In the genomic region with DNA sequence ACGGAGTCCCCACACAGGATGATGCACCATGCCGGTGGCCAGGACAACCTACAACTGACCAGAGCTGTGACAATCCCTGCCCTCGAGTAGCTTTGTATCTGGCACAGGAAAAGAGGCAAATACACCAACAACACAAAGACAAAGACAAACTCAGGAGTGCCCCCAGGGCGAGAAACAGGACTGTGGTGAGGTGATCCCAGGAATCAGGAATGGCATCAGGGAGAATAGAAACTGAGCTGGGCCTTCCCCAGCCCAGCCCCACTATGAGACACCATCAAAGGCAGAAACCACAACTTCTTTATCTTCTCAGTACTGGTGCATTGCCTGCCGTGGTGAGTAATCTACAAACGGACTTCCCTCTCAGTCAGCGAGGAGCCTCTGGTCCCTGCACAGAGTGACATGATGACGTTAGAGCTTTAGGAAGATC, we compare ENCODE assay signal across 11 cellular contexts.
DNase-seq lines count a peak whose midpoint lies in the region; ATAC-seq lines count a peak whose summit lies in the region.
"Had no signal": no experiment of that assay in that cellular context is flagged by ENCODE, and none has a peak within 500 bp of the region (broad histone marks: within the 10 kb centered on the region; RNA-seq: fewer than 3 reads in every experiment).

No MANE protein-coding gene starts in this region.

- peaks cover 0 to 19% (median 12%) of the 10 kb centered on the region in 4 donors for H3K4me1 Mint-ChIP-seq in CD4-positive, CD25-positive, alpha-beta regulatory T cell
- H3K4me1 Mint-ChIP-seq in T-helper 2 cell treated with Interferon-gamma antibody and Interleukin-4, amounts not matched to agents 5 μg/mL and 100 μg/mL, for 36 hours (ENCODE audit: low read depth), result peaks cover 13% of the 10 kb centered on the region

- no peak overlapping the region for H3K27ac ChIP-seq in CD4-positive, CD25-positive, alpha-beta regulatory T cell (ENCODE audit: insufficient read depth, low read length, poor library complexity, severe bottlenecking)

- no peaks in the 10 kb centered on the region for H3K9me3 Mint-ChIP-seq in CD4-positive, CD25-positive, alpha-beta regulatory T cell
- no peaks in the 10 kb centered on the region for H3K9me3 Mint-ChIP-seq in T-helper 2 cell treated with Interferon-gamma antibody and Interleukin-4, amounts not matched to agents 5 μg/mL and 100 μg/mL, for 36 hours

- no peak overlapping the region for H3K4me3 ChIP-seq in CD4-positive, CD25-positive, alpha-beta regulatory T cell (ENCODE audit: low read depth, low read length)
- no peak overlapping the region for H3K4me3 ChIP-seq in HAP-1

- ATAC-seq in CD4-positive, CD25-positive, alpha-beta regulatory T cell (ENCODE audit: low read depth in 2 of 2), result peak; percentile 71 to 78
- peak; percentile 84 for ATAC-seq in HG02870 (IDR thresholded peaks at IDR 0.05; ENCODE audit: unreplicated experiment)
- ATAC-seq in HG02642 (IDR thresholded peaks at IDR 0.05; ENCODE audit: poor library complexity, unreplicated experiment), result no peak

- H3K36me3 Mint-ChIP-seq in CD4-positive, CD25-positive, alpha-beta regulatory T cell, result peaks cover 6% of the 10 kb centered on the region
- H3K36me3 Mint-ChIP-seq in T-helper 2 cell treated with Interferon-gamma antibody and Interleukin-4, amounts not matched to agents 5 μg/mL and 100 μg/mL, for 36 hours (ENCODE audit: low read depth), result no peaks in the 10 kb centered on the region

- no peaks in the 10 kb centered on the region for H3K9me3 ChIP-seq in CD4-positive, CD25-positive, alpha-beta regulatory T cell (ENCODE audit: control insufficient read depth in 2 of 2, low read length in 2 of 2)
- H3K9me3 ChIP-seq in HAP-1, result no peaks in the 10 kb centered on the region

- no peaks in the 10 kb centered on the region for H3K27me3 ChIP-seq in CD4-positive, CD25-positive, alpha-beta regulatory T cell (ENCODE audit: control insufficient read depth, insufficient read depth, low read length)
- no peaks in the 10 kb centered on the region for H3K27me3 ChIP-seq in HAP-1 (ENCODE audit: low read depth)

- H3K4me1 ChIP-seq in CD4-positive, CD25-positive, alpha-beta regulatory T cell (ENCODE audit: control insufficient read depth, insufficient read depth, low read length, poor library complexity, severe bottlenecking), result no peaks in the 10 kb centered on the region
- H3K4me1 ChIP-seq in HAP-1, result no peaks in the 10 kb centered on the region

- H3K4me3 Mint-ChIP-seq in CD4-positive, CD25-positive, alpha-beta regulatory T cell, result no peak overlapping the region
- H3K4me3 Mint-ChIP-seq in T-helper 2 cell treated with Interferon-gamma antibody and Interleukin-4, amounts not matched to agents 5 μg/mL and 100 μg/mL, for 36 hours, result no peak overlapping the region

- peak in 1 of 3 donors; percentile 32 for DNase-seq in CD4-positive, CD25-positive, alpha-beta regulatory T cell
- DNase-seq in T-helper 2 cell treated with Interferon-gamma antibody and Interleukin-4, amounts not matched to agents 5 μg/mL and 100 μg/mL, for 36 hours (ENCODE audit: low spot score), result peak; percentile 28
- DNase-seq in islet precursor cell (peak; percentile 95), HAP-1 (ENCODE audit: low spot score in 2 of 2) (no peak), NCI-H146 treated with DMSO at 0.1 percent for 48 hours (lab: John Stamatoyannopoulos, UW; ENCODE audit: unreplicated experiment) (no peak), DMS 273 (lab: John Stamatoyannopoulos, UW; ENCODE audit: unreplicated experiment) (no peak)
- DNase-seq: GF-D8, GOT3, NCI-H345 had no signal

- H3K27me3 Mint-ChIP-seq in CD4-positive, CD25-positive, alpha-beta regulatory T cell, result no peaks in the 10 kb centered on the region
- H3K27me3 Mint-ChIP-seq in T-helper 2 cell treated with Interferon-gamma antibody and Interleukin-4, amounts not matched to agents 5 μg/mL and 100 μg/mL, for 36 hours (ENCODE audit: low read depth), result peaks cover 4% of the 10 kb centered on the region

- no peaks in the 10 kb centered on the region for H3K36me3 ChIP-seq in CD4-positive, CD25-positive, alpha-beta regulatory T cell (ENCODE audit: control insufficient read depth, insufficient read depth, low read length)
- H3K36me3 ChIP-seq in HAP-1 (replicated peaks), result peaks cover 4% of the 10 kb centered on the region; the same call in 1 of the 2 replicates

- peak overlapping the region in 2 of 3 donors; percentile 15 to 16 for H3K27ac Mint-ChIP-seq in CD4-positive, CD25-positive, alpha-beta regulatory T cell
- H3K27ac Mint-ChIP-seq in T-helper 2 cell treated with Interferon-gamma antibody and Interleukin-4, amounts not matched to agents 5 μg/mL and 100 μg/mL, for 36 hours, result no peak overlapping the region

- in situ Hi-C loops in HAP-1 (cut with MboI; ENCODE audit: low sequenced_read_pairs), result no loop called here

Comparison
In these comparisons a context has a peak if more than half of its experiments do, and no peak if none do; other contexts are left out.
1. DNase-seq: peak in T-helper 2 cell treated with Interferon-gamma antibody and Interleukin-4, amounts not matched to agents 5 μg/mL and 100 μg/mL, for 36 hours (single experiment) and islet precursor cell (single experiment); none in HAP-1 (0 of 2), NCI-H146 treated with DMSO at 0.1 percent for 48 hours (single experiment) and DMS 273 (single experiment).